ENCODE assay signal across 20 cellular contexts in the genomic region with DNA sequence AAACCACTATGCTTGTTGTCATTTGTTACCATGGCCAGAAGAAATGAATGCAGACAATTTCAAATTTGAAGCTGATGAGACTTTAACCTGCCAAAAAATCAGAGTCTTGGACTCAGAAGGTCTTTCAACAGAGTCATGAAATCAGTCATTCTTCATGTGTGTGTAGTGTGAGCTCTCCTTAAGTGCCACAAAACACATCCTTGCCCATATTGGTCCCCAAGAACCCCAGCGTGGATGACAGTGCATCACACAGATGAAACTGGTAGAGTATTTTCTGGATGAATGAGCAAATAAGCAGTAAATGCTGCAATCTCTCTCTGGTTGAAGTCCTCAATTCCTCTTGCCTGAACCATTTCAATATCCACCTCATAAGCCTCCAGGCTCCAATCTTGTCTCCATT.
"Had no signal": no experiment of that assay in that cellular context is flagged by ENCODE, and none has a peak within 500 bp of the region (broad histone marks: within the 10 kb centered on the region; RNA-seq: fewer than 3 reads in every experiment).

No MANE protein-coding gene starts in this region.

- H3K27ac Mint-ChIP-seq: activated CD4-positive, alpha-beta T cell treated with anti-CD3 and anti-CD28 coated beads, Interleukin-2, amount 10 ng/mL, durations not matched to agents 24 days and 14 days; activated naive CD4-positive, alpha-beta T cell treated with anti-CD3 and anti-CD28 coated beads, Interleukin-2, amount 10 ng/mL, durations not matched to agents 7 days and 5 days; nephron had no signal

- H3K27ac ChIP-seq: colonic mucosa, left lung, lower lobe of right lung, right lobe of liver, stomach, thyroid gland, upper lobe of left lung, WERI-Rb-1 had no signal

- H3K9me3 ChIP-seq: colonic mucosa, right lobe of liver, thyroid gland had no signal

- H3K27me3 Mint-ChIP-seq: activated CD4-positive, alpha-beta T cell treated with anti-CD3 and anti-CD28 coated beads, Interleukin-2, amount 10 ng/mL, durations not matched to agents 24 days and 14 days had no signal

- H3K4me3 Mint-ChIP-seq: activated CD4-positive, alpha-beta T cell treated with anti-CD3 and anti-CD28 coated beads, Interleukin-2, amount 10 ng/mL, durations not matched to agents 24 days and 14 days; activated naive CD4-positive, alpha-beta T cell treated with anti-CD3 and anti-CD28 coated beads, Interleukin-2, amount 10 ng/mL, durations not matched to agents 7 days and 5 days; nephron had no signal

- H3K36me3 ChIP-seq: colonic mucosa, left lung, lower lobe of right lung, right lobe of liver, stomach, thyroid gland, upper lobe of left lung, WERI-Rb-1 had no signal

- H3K27me3 ChIP-seq: colonic mucosa, left lung, right lobe of liver, stomach, thyroid gland, upper lobe of left lung had no signal

- H3K4me3 ChIP-seq: colonic mucosa, left lung, lower lobe of right lung, right lobe of liver, stomach, thyroid gland, upper lobe of left lung had no signal

- H3K4me1 ChIP-seq: right lobe of liver had no signal

- ATAC-seq: activated CD4-positive, CD25-positive, alpha-beta regulatory T cell treated with anti-CD3 and anti-CD28 coated beads, Interleukin-2, amount 50 U/mL, for 24 hours; right lobe of liver had no signal

- DNase-seq: activated CD4-positive, alpha-beta T cell treated with anti-CD3 and anti-CD28 coated beads, Interleukin-2, amount 10 ng/mL, durations not matched to agents 24 days and 14 days; activated effector memory CD4-positive, alpha-beta T cell treated with Interleukin-2 at 50 U/mL for 16 hours; activated naive CD4-positive, alpha-beta T cell treated with anti-CD3 and anti-CD28 coated beads, Interleukin-2, amount 10 ng/mL, durations not matched to agents 7 days and 5 days; activated T-cell treated with anti-CD3 and anti-CD28 coated beads, Interleukin-2, amount 50 U/mL, for 1 hour; anterior cingulate cortex; cerebellar nuclear complex; colonic mucosa; effector memory CD4-positive, alpha-beta T cell; left lung; lower lobe of right lung; mesenchymal stem cell; right lobe of liver; stimulated activated CD4-positive, alpha-beta T cell treated with anti-CD3 and anti-CD28 coated beads, Interleukin-2, amount 100 ng/mL, for 48 hours; stomach; T-helper 9 cell; thyroid gland; upper lobe of left lung; WERI-Rb-1 had no signal
